Comparison of ENCODE assay signal across 1 cellular context in genomic region chr1:43238991-43239469, GRCh38.
A peak's percentile ranks its signal among the peaks of the same experiment; 100 is the strongest.
TF ChIP-seq lines count a peak whose summit lies in the region.

No MANE protein-coding gene starts in this region.

TF ChIP-seq in K562, 482 proteins besides CTCF, POLR2A, EP300 and RAD21 (continued from another document):
- TF ChIP-seq ZNF644 (tag; IDR thresholded peaks at IDR 0.05; ENCODE audit: low read depth) (no peak), THAP7 (CRISPR knock-in tag; IDR thresholded peaks at IDR 0.05) (no peak), ZNF75A (CRISPR knock-in tag; IDR thresholded peaks at IDR 0.05) (no peak), ZNF24 (IDR thresholded peaks at IDR 0.05) (peak; percentile 61; the same call in 1 of the 2 replicates)
TF ChIP-seq in K562: peak in this region for 1.
